Comparison of ENCODE assay signal across 11 cellular contexts in genomic region chrX:110156167-110156754, GRCh38.
DNase-seq lines count a peak whose midpoint lies in the region; ATAC-seq and TF ChIP-seq lines count a peak whose summit lies in the region.
"Had no signal": no experiment of that assay in that cellular context is flagged by ENCODE, and none has a peak within 500 bp of the region (broad histone marks: within the 10 kb centered on the region; RNA-seq: fewer than 3 reads in every experiment).

No MANE protein-coding gene starts in this region.

- H3K9me3 ChIP-seq in heart right ventricle (no peaks in the 10 kb centered on the region), upper lobe of right lung (no peaks in the 10 kb centered on the region)

- no peak overlapping the region for H3K27ac Mint-ChIP-seq in activated CD4-positive, alpha-beta memory T cell treated with anti-CD3 and anti-CD28 coated beads, Interleukin-2, amount 10 ng/mL, durations not matched to agents 7 days and 5 days

- DNase-seq in heart right ventricle, result no peak
- no peak for DNase-seq in Right ventricle myocardium inferior (ENCODE audit: missing footprints)
- DNase-seq in RPMI8226, result peak; percentile 36
- peak; percentile 36 for DNase-seq in fibroblast of the aortic adventitia (ENCODE audit: low read depth)
- no peak for DNase-seq in upper lobe of right lung
- DNase-seq in activated CD4-positive, alpha-beta memory T cell treated with anti-CD3 and anti-CD28 coated beads, Interleukin-2, amount 10 ng/mL, durations not matched to agents 7 days and 5 days, result no peak
- DNase-seq: NCI-H226; stimulated activated CD8-positive, alpha-beta memory T cell treated with anti-CD3 and anti-CD28 coated beads, Interleukin-4, amount 100 ng/mL, for 48 hours had no signal

- H3K4me3 Mint-ChIP-seq in activated CD4-positive, alpha-beta memory T cell treated with anti-CD3 and anti-CD28 coated beads, Interleukin-2, amount 10 ng/mL, durations not matched to agents 7 days and 5 days, result no peak overlapping the region
- H3K4me3 Mint-ChIP-seq: naive thymus-derived CD4-positive, alpha-beta T cell had no signal

- ATAC-seq in heart right ventricle (no peak), Right ventricle myocardium inferior (no peak), upper lobe of right lung (no peak), HG03439 (IDR thresholded peaks at IDR 0.05; ENCODE audit: unreplicated experiment) (no peak), GM18870 (IDR thresholded peaks at IDR 0.05; ENCODE audit: unreplicated experiment) (no peak)
- ATAC-seq: naive thymus-derived CD4-positive, alpha-beta T cell had no signal

- TF ChIP-seq CTCF in heart right ventricle (IDR thresholded peaks at IDR 0.05) (peak in 8 of 9 donors; percentile 17 to 62 (median 55)), fibroblast of the aortic adventitia (IDR thresholded peaks at IDR 0.05; ENCODE audit: insufficient read depth, low read length) (peak; percentile 50), upper lobe of right lung (IDR thresholded peaks at IDR 0.05) (peak; percentile 50)

- WGBS in heart right ventricle, 2 donors, result 82 to 94% methylated on average over 6 of the region's 6 CpGs

- no peaks in the 10 kb centered on the region for H3K9me3 Mint-ChIP-seq in activated CD4-positive, alpha-beta memory T cell treated with anti-CD3 and anti-CD28 coated beads, Interleukin-2, amount 10 ng/mL, durations not matched to agents 7 days and 5 days
- H3K9me3 Mint-ChIP-seq: naive thymus-derived CD4-positive, alpha-beta T cell had no signal

- intact Hi-C loops in heart right ventricle (cut with DNase I) (loop anchor here in 3 of 10 donors (5.0 kb wide), 3 partner anchors 246 to 256 kb away; no protein-coding TSS in a partner anchor), Right ventricle myocardium inferior (cut with DNase I) (no loop called here), upper lobe of right lung (cut with DNase I) (loop anchor here (10.0 kb wide), 1 partner anchor 259 kb away; no protein-coding TSS in a partner anchor)

- peaks cover 0 to 14% (median 5%) of the 10 kb centered on the region in 9 donors for H3K4me1 ChIP-seq in heart right ventricle
- H3K4me1 ChIP-seq in upper lobe of right lung, result no peaks in the 10 kb centered on the region

- no peaks in the 10 kb centered on the region for H3K27me3 Mint-ChIP-seq in activated CD4-positive, alpha-beta memory T cell treated with anti-CD3 and anti-CD28 coated beads, Interleukin-2, amount 10 ng/mL, durations not matched to agents 7 days and 5 days
- H3K27me3 Mint-ChIP-seq: naive thymus-derived CD4-positive, alpha-beta T cell had no signal

- H3K27me3 ChIP-seq in heart right ventricle (peaks cover 0 to 5% (median 0%) of the 10 kb centered on the region in 7 donors), upper lobe of right lung (no peaks in the 10 kb centered on the region)

- peaks cover 13% of the 10 kb centered on the region for H3K4me1 Mint-ChIP-seq in activated CD4-positive, alpha-beta memory T cell treated with anti-CD3 and anti-CD28 coated beads, Interleukin-2, amount 10 ng/mL, durations not matched to agents 7 days and 5 days

- no peaks in the 10 kb centered on the region for H3K36me3 Mint-ChIP-seq in activated CD4-positive, alpha-beta memory T cell treated with anti-CD3 and anti-CD28 coated beads, Interleukin-2, amount 10 ng/mL, durations not matched to agents 7 days and 5 days (ENCODE audit: low read depth)

- H3K4me3 ChIP-seq in heart right ventricle, result no peak overlapping the region
- no peak overlapping the region for H3K4me3 ChIP-seq in fibroblast of the aortic adventitia (ENCODE audit: low read depth, low read length)
- H3K4me3 ChIP-seq in upper lobe of right lung, result no peak overlapping the region

- H3K36me3 ChIP-seq in heart right ventricle (peaks cover 0 to 3% (median 0%) of the 10 kb centered on the region in 9 donors), upper lobe of right lung (no peaks in the 10 kb centered on the region)

- POLR2A ChIA-PET in activated CD4-positive, alpha-beta memory T cell treated with anti-CD3 and anti-CD28 coated beads, Interleukin-2, amount 10 ng/mL, durations not matched to agents 7 days and 5 days (lab: Charles Lee), result no interaction called here

- H3K27ac ChIP-seq in heart right ventricle (no peak overlapping the region), upper lobe of right lung (no peak overlapping the region)

- CTCF ChIA-PET in activated CD4-positive, alpha-beta memory T cell treated with anti-CD3 and anti-CD28 coated beads, Interleukin-2, amount 10 ng/mL, durations not matched to agents 7 days and 5 days (lab: Charles Lee), result interaction anchor here (1.2 to 8.5 kb wide), 3 partner anchors 9 to 253 kb away, joined by 4 to 250 read pairs (median 33); no protein-coding TSS in a partner anchor

Comparison
In these comparisons a context has a peak if more than half of its experiments do, and no peak if none do; other contexts are left out.
1. DNase-seq: peak in RPMI8226 (single experiment) and fibroblast of the aortic adventitia (single experiment); none in heart right ventricle (0 of 2), Right ventricle myocardium inferior (single experiment), upper lobe of right lung (single experiment) and activated CD4-positive, alpha-beta memory T cell treated with anti-CD3 and anti-CD28 coated beads, Interleukin-2, amount 10 ng/mL, durations not matched to agents 7 days and 5 days (single experiment).
2. Peak in every context shown above with its lines, with median percentiles within 50 percentile points of each other: CTCF ChIP-seq.